ENCODE assay signal across 24 cellular contexts in genomic region chr1:86362807-86363206, GRCh38.
"Had no signal": no experiment of that assay in that cellular context is flagged by ENCODE, and none has a peak within 500 bp of the region (broad histone marks: within the 10 kb centered on the region; RNA-seq: fewer than 3 reads in every experiment).

No MANE protein-coding gene starts in this region.

- H3K9me3 ChIP-seq: gastrocnemius medialis, left lung, lower lobe of right lung, right atrium auricular region, testis, transverse colon had no signal

- H3K4me1 ChIP-seq: gastrocnemius medialis, left lung, lower lobe of right lung, right atrium auricular region, testis, transverse colon had no signal

- H3K4me3 ChIP-seq: gastrocnemius medialis, left lung, lower lobe of right lung, right atrium auricular region, testis, transverse colon had no signal

- DNase-seq: activated CD4-positive, alpha-beta memory T cell treated with anti-CD3 and anti-CD28 coated beads for 36 hours; activated CD4-positive, alpha-beta T cell treated with anti-CD3 and anti-CD28 coated beads, Interleukin-2, amount 10 ng/mL, durations not matched to agents 24 days and 14 days; activated CD4-positive, CD25-positive, alpha-beta regulatory T cell treated with anti-CD3 and anti-CD28 coated beads, Interleukin-2, amount 50 U/mL, for 72 hours; activated gamma-delta T cell treated with Interleukin-2 at 50 U/mL for 16 hours; activated naive CD4-positive, alpha-beta T cell treated with anti-CD3 and anti-CD28 coated beads, Interleukin-2, amount 50 U/mL, for 16 hours; activated T-cell treated with anti-CD3 and anti-CD28 coated beads, Interleukin-2, amount 50 U/mL, for 4 hours; amniotic stem cell; erythroblast; gastrocnemius medialis; glutamatergic neuron; left lung; lower lobe of right lung; mesendoderm; natural killer cell; stimulated activated CD4-positive, alpha-beta T cell treated with anti-CD3 and anti-CD28 coated beads, Interleukin-2, amount 100 ng/mL, for 48 hours; stimulated activated naive CD4-positive, alpha-beta T cell treated with Interleukin-2 at 50 U/mL for 16 hours; T-helper 9 cell; testis; transverse colon had no signal

- H3K36me3 ChIP-seq: gastrocnemius medialis, right atrium auricular region had no signal

- H3K27me3 ChIP-seq: gastrocnemius medialis, left lung, right atrium auricular region, testis, transverse colon had no signal

- ATAC-seq: activated T-cell treated with anti-CD3 and anti-CD28 coated beads, Interleukin-2, amount 50 U/mL, for 4 hours; activated T-helper 17 cell treated with anti-CD3 and anti-CD28 coated beads, Interleukin-2, amount 50 U/mL, for 72 hours; gastrocnemius medialis; left lung; lower lobe of right lung had no signal

- H3K27ac ChIP-seq: gastrocnemius medialis, left lung, lower lobe of right lung, right atrium auricular region, testis, transverse colon, VCaP had no signal

- FAIRE-seq: astrocyte, bronchial epithelial cell had no signal
